8 cellular contexts compared by ENCODE assay signal in genomic region chr18:3794537-3795348, GRCh38.
A peak's percentile ranks its signal among the peaks of the same experiment; 100 is the strongest.
DNase-seq lines count a peak whose midpoint lies in the region; ATAC-seq and TF ChIP-seq lines count a peak whose summit lies in the region.

No MANE protein-coding gene starts in this region.

- TF ChIP-seq CTCF in body of pancreas (IDR thresholded peaks at IDR 0.05) (no peak), prostate gland (IDR thresholded peaks at IDR 0.05) (no peak), transverse colon (IDR thresholded peaks at IDR 0.05) (no peak)

- TF ChIP-seq POLR2A in body of pancreas (IDR thresholded peaks at IDR 0.05) (no peak), prostate gland (IDR thresholded peaks at IDR 0.05) (no peak), transverse colon (IDR thresholded peaks at IDR 0.05) (no peak)

- H3K27ac ChIP-seq in body of pancreas (no peak overlapping the region), mesenchymal stem cell (ENCODE audit: low read length, poor library complexity, severe bottlenecking) (peak overlapping the region; percentile 85), prostate gland (no peak overlapping the region), transverse colon (no peak overlapping the region)

- H3K18ac ChIP-seq in mesenchymal stem cell (ENCODE audit: low read depth in 1 of 2, low read length in 2 of 2) = no peak overlapping the region

- no peak overlapping the region for H4K91ac ChIP-seq in mesenchymal stem cell (ENCODE audit: low read length)

- H3K79me1 ChIP-seq in mesenchymal stem cell (replicated peaks; ENCODE audit: low read length, poor library complexity, severe bottlenecking) = peaks cover 2% of the 10 kb centered on the region

- no peaks in the 10 kb centered on the region for H3K9me3 ChIP-seq in body of pancreas
- H3K9me3 ChIP-seq in mesenchymal stem cell (ENCODE audit: control insufficient read depth, low read length) = no peaks in the 10 kb centered on the region
- H3K9me3 ChIP-seq in prostate gland = no peaks in the 10 kb centered on the region
- H3K9me3 ChIP-seq in transverse colon = no peaks in the 10 kb centered on the region

- peak; percentile 30 for ATAC-seq in body of pancreas
- no peak for ATAC-seq in GM21723 (IDR thresholded peaks at IDR 0.05; ENCODE audit: unreplicated experiment)

- H3K4me3 ChIP-seq in body of pancreas (no peak overlapping the region), mesenchymal stem cell (ENCODE audit: insufficient read depth in 1 of 2, low read depth in 1 of 2, low read length in 2 of 2) (no peak overlapping the region), prostate gland (no peak overlapping the region), transverse colon (no peak overlapping the region)

- H2BK120ac ChIP-seq in mesenchymal stem cell (ENCODE audit: low read depth, low read length) = no peak overlapping the region

- H2BK15ac ChIP-seq in mesenchymal stem cell (ENCODE audit: low read depth, poor library complexity, severe bottlenecking) = no peak overlapping the region

- no peak overlapping the region for H2BK12ac ChIP-seq in mesenchymal stem cell (ENCODE audit: low read length in 2 of 2)

- H3K4ac ChIP-seq in mesenchymal stem cell (ENCODE audit: low read depth in 1 of 2, low read length in 2 of 2) = no peak overlapping the region

- H3K36me3 ChIP-seq in body of pancreas (replicated peaks in 1 of 2; ENCODE audit: insufficient read depth in 1 of 2, low read depth in 2 of 2) = no peaks in the 10 kb centered on the region
- peaks cover 0 to 5% of the 10 kb centered on the region in 2 experiments for H3K36me3 ChIP-seq in mesenchymal stem cell (ENCODE audit: control insufficient read depth in 1 of 2, insufficient read depth in 2 of 2, low read depth in 1 of 2, low read length in 2 of 2)
- no peaks in the 10 kb centered on the region for H3K36me3 ChIP-seq in prostate gland
- H3K36me3 ChIP-seq in transverse colon = no peaks in the 10 kb centered on the region

- TF ChIP-seq EP300 in transverse colon (IDR thresholded peaks at IDR 0.05; ENCODE audit: low read depth) = no peak

- in situ Hi-C loops in transverse colon (cut with MboI; ENCODE audit: low pct_ligation_motif_present in 1 of 4, low pct_unique_long_range_greater_than_20kb in 1 of 4, low sequenced_read_pairs in 3 of 4) = loop anchor here in 1 of 4 donors (25.0 kb wide), 1 partner anchor 193 kb away; no protein-coding TSS in a partner anchor

- DNase-seq in Daoy (ENCODE audit: low read depth) (peak; percentile 90), NCI-H2196 (lab: John Stamatoyannopoulos, UW; ENCODE audit: unreplicated experiment) (peak; percentile 59), body of pancreas (peak in 3 of 4 donors; percentile 22 to 36 (median 30)), mesenchymal stem cell (peak; percentile 91), prostate gland (ENCODE audit: low spot score) (no peak), retina (no peak), transverse colon (no peak)

- peak overlapping the region; percentile 55 for H3K9ac ChIP-seq in mesenchymal stem cell (ENCODE audit: low read length)

- H2AFZ ChIP-seq in mesenchymal stem cell (ENCODE audit: low read depth, low read length) = peak overlapping the region; percentile 32

- H2BK5ac ChIP-seq in mesenchymal stem cell (ENCODE audit: low read depth, low read length, poor library complexity, severe bottlenecking) = peak overlapping the region; percentile 74

- H3K27me3 ChIP-seq in body of pancreas (no peaks in the 10 kb centered on the region), mesenchymal stem cell (ENCODE audit: control insufficient read depth in 1 of 2, insufficient read depth in 1 of 2, low read length in 2 of 2) (no peaks in the 10 kb centered on the region), prostate gland (replicated peaks; ENCODE audit: insufficient read depth) (no peaks in the 10 kb centered on the region), transverse colon (no peaks in the 10 kb centered on the region)

- H2AK5ac ChIP-seq in mesenchymal stem cell (ENCODE audit: low read length, severe bottlenecking) = peak overlapping the region; percentile 76

- WGBS in body of pancreas, 2 donors = 48 to 51% methylated on average over 8 to 9 of the region's 9 CpGs
- WGBS in mesenchymal stem cell = 24% methylated on average over 4 of the region's 9 CpGs
- WGBS in prostate gland = 50% methylated on average over 9 of the region's 9 CpGs
- WGBS in transverse colon (ENCODE audit: low coverage in 1 of 2), 2 donors = 20 to 63% methylated on average over 1 to 9 of the region's 9 CpGs

- H3K4me1 ChIP-seq in body of pancreas = no peaks in the 10 kb centered on the region
- H3K4me1 ChIP-seq in mesenchymal stem cell (ENCODE audit: control insufficient read depth, insufficient read depth, low read depth, low read length) = peaks cover 20% of the 10 kb centered on the region
- no peaks in the 10 kb centered on the region for H3K4me1 ChIP-seq in prostate gland (replicated peaks)
- H3K4me1 ChIP-seq in transverse colon = no peaks in the 10 kb centered on the region

- H3K14ac ChIP-seq in mesenchymal stem cell (ENCODE audit: low read length in 2 of 2) = no peak overlapping the region

- H3K4me2 ChIP-seq in mesenchymal stem cell (ENCODE audit: low read length, poor library complexity, severe bottlenecking) = no peak overlapping the region

- H3K23ac ChIP-seq in mesenchymal stem cell (ENCODE audit: low read length in 2 of 2) = no peak overlapping the region

- no peak overlapping the region for H4K8ac ChIP-seq in mesenchymal stem cell (ENCODE audit: low read length)

- intact Hi-C loops in body of pancreas (cut with DNase I) = no loop called here
- intact Hi-C loops in prostate gland (cut with DNase I) = no loop called here
- intact Hi-C loops in transverse colon (cut with DNase I; ENCODE audit: low total_unique reads) = no loop called here

Comparison
In these comparisons a context has a peak if more than half of its experiments do, and no peak if none do; other contexts are left out.
1. DNase-seq: peak in Daoy (single experiment), NCI-H2196 (single experiment), body of pancreas (3 of 4) and mesenchymal stem cell (single experiment); none in prostate gland (single experiment), retina (single experiment) and transverse colon (single experiment).